ENCODE assay signal across 19 cellular contexts in the genomic region with DNA sequence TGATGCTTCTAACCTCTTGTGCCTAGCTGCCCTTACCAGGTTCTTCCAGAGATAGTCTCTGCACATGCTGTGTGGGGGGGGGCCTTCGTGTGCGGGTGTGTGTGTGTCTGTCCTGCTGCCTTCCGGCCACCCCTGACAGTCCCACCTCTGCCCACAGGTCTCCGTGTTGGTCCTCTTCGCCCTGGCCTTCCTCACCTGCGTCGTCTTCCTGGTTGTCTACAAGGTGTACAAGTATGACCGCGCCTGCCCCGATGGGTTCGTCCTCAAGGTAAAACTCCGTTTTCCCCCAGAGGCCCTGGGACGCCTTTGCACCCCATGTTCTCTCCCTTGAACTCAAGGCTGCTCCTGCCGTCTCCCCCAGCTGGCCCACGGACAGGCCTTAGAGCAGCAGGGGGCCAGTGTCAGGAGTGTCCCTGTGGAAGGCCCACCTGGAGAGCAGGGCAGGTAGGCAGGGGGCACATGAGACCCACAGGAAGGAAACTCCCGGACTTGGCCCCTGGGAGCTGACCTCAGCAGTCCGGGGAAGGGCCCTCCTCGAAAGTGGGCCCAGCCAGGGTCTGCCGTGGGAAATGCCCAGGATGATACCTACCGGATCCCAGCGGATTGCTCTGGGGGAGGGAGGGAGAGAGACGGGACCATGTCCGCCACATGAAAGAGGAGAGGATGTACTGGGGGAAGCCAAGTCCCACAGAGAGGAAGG. TPM values are rescaled to one million over a fixed set of nuclear protein-coding genes. Genes with fewer than 3 reads are reported as not detected.
"Had no signal": no experiment of that assay in that cellular context is flagged by ENCODE, and none has a peak within 500 bp of the region (broad histone marks: within the 10 kb centered on the region; RNA-seq: fewer than 3 reads in every experiment).

No MANE protein-coding gene starts in this region.

- H3K9me3 ChIP-seq: heart left ventricle, prostate gland, right lobe of liver, testis, tibial nerve had no signal

- ATAC-seq: heart left ventricle; right lobe of liver; stimulated activated naive B cell treated with anti-CD40 and anti-IgM and Interleukin-4, amounts not matched to agents 10 μg/mL and 1 μg/mL and 100 μg/mL, for 72 hours; stimulated activated naive CD8-positive, alpha-beta T cell treated with anti-CD3 and anti-CD28 coated beads, Interleukin-15, amount 100 ng/mL, for 72 hours had no signal

- DNase-seq: cortex of kidney; dorsolateral prefrontal cortex; effector CD8-positive, alpha-beta T cell; foreskin melanocyte; hippocampal formation; kidney glomerular epithelial cell; stimulated activated CD4-positive, alpha-beta T cell treated with anti-CD3 and anti-CD28 coated beads, Interleukin-15, amount 100 ng/mL, for 24 hours; stimulated activated CD4-positive, alpha-beta T cell treated with anti-CD3 and anti-CD28 coated beads, Interleukin-1b, Interleukin-23, amount 100 ng/mL, for 48 hours; stimulated activated CD4-positive, alpha-beta T cell treated with anti-CD3 and anti-CD28 coated beads, Interleukin-4, amount 100 ng/mL, for 24 hours; stimulated activated naive B cell treated with anti-CD40 and anti-IgM and Interleukin-4, amounts not matched to agents 10 μg/mL and 1 μg/mL and 100 μg/mL, for 72 hours; stimulated activated naive CD8-positive, alpha-beta T cell treated with anti-CD3 and anti-CD28 coated beads, Interleukin-15, amount 100 ng/mL, for 72 hours; testis had no signal

- H3K27me3 Mint-ChIP-seq: stimulated activated naive CD8-positive, alpha-beta T cell treated with anti-CD3 and anti-CD28 coated beads, Interleukin-15, amount 100 ng/mL, for 72 hours had no signal

- H3K27ac Mint-ChIP-seq: nephron; stimulated activated naive B cell treated with anti-CD40 and anti-IgM and Interleukin-4, amounts not matched to agents 10 μg/mL and 1 μg/mL and 100 μg/mL, for 72 hours had no signal

- H3K4me3 ChIP-seq: dorsolateral prefrontal cortex, heart left ventricle, prostate gland, right lobe of liver, testis, tibial nerve had no signal

- H3K4me3 Mint-ChIP-seq: nephron; stimulated activated naive B cell treated with anti-CD40 and anti-IgM and Interleukin-4, amounts not matched to agents 10 μg/mL and 1 μg/mL and 100 μg/mL, for 72 hours; stimulated activated naive CD8-positive, alpha-beta T cell treated with anti-CD3 and anti-CD28 coated beads, Interleukin-15, amount 100 ng/mL, for 72 hours had no signal

- H2AFZ ChIP-seq: parathyroid adenoma had no signal

- H3K4me1 ChIP-seq: heart left ventricle, parathyroid adenoma, prostate gland, right lobe of liver, testis, tibial nerve had no signal

- H3K36me3 ChIP-seq: heart left ventricle, prostate gland, right lobe of liver had no signal

- H3K4me1 Mint-ChIP-seq: stimulated activated naive B cell treated with anti-CD40 and anti-IgM and Interleukin-4, amounts not matched to agents 10 μg/mL and 1 μg/mL and 100 μg/mL, for 72 hours; stimulated activated naive CD8-positive, alpha-beta T cell treated with anti-CD3 and anti-CD28 coated beads, Interleukin-15, amount 100 ng/mL, for 72 hours had no signal

- H3K27ac ChIP-seq: dorsolateral prefrontal cortex, heart left ventricle, parathyroid adenoma, prostate gland, right lobe of liver, testis, tibial nerve had no signal

- H3K27me3 ChIP-seq: dorsolateral prefrontal cortex, right lobe of liver, testis, tibial nerve had no signal

- H3K79me2 ChIP-seq: parathyroid adenoma had no signal

- H3K9ac ChIP-seq: parathyroid adenoma had no signal

- H3K9me3 Mint-ChIP-seq: nephron; stimulated activated naive B cell treated with anti-CD40 and anti-IgM and Interleukin-4, amounts not matched to agents 10 μg/mL and 1 μg/mL and 100 μg/mL, for 72 hours; stimulated activated naive CD8-positive, alpha-beta T cell treated with anti-CD3 and anti-CD28 coated beads, Interleukin-15, amount 100 ng/mL, for 72 hours had no signal

RNA-seq across cellular contexts. Expression of gene NSG1, which starts 22.7 kb away (rescaled TPM):
- total RNA-seq: lung microvascular endothelial cell had no signal
